35 cellular contexts compared by ENCODE assay signal in the genomic region with DNA sequence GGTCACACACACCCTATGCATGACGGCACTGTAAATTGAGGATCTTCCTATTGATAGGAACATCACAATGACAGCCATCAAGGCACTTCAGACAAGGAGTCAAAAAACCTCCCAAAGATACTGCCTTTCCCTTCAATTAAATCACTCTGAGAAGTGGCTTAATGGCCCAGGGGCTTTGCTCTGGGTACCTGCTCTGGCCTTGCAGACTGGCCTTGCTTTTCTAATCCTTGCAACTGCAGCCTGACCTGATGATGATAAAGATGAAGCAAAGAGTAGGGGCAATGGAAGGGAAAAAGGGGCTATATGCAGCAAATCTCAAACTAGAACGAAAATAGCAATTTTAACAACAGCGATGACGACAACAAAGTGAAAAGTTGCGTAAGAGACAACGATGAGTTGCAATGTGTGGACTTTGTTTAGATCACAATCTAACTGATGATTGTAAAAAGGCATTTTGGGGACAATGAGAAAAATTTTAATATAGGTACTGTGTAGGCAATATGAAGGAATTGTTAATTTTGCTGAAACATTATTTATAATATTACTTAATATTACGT. TPM values are rescaled to one million over a fixed set of nuclear protein-coding genes. Genes with fewer than 3 reads are reported as not detected.
"Had no signal": no experiment of that assay in that cellular context is flagged by ENCODE, and none has a peak within 500 bp of the region (broad histone marks: within the 10 kb centered on the region; RNA-seq: fewer than 3 reads in every experiment).

No MANE protein-coding gene starts in this region.

- H3K36me3 Mint-ChIP-seq: activated naive CD4-positive, alpha-beta T cell treated with anti-CD3 and anti-CD28 coated beads, Interleukin-2, amount 10 ng/mL, durations not matched to agents 7 days and 5 days; activated naive CD8-positive, alpha-beta T cell treated with anti-CD3 and anti-CD28 coated beads, Interleukin-2, amount 10 ng/mL, durations not matched to agents 7 days and 5 days; immature natural killer cell; stimulated activated naive B cell treated with anti-CD40 and anti-IgM and Interleukin-4, amounts not matched to agents 10 μg/mL and 1 μg/mL and 100 μg/mL, for 72 hours; WTC11 had no signal

- H3K27ac ChIP-seq: foreskin keratinocyte, heart left ventricle, lower lobe of right lung, ovary, thyroid gland, upper lobe of left lung, vagina had no signal

- H3K27ac Mint-ChIP-seq: activated CD4-positive, alpha-beta memory T cell treated with anti-CD3 and anti-CD28 coated beads, Interleukin-2, amount 10 ng/mL, durations not matched to agents 7 days and 5 days; activated CD4-positive, alpha-beta T cell treated with anti-CD3 and anti-CD28 coated beads, Interleukin-2, amount 10 ng/mL, durations not matched to agents 7 days and 5 days; activated naive CD4-positive, alpha-beta T cell treated with anti-CD3 and anti-CD28 coated beads, Interleukin-2, amount 10 ng/mL, durations not matched to agents 7 days and 5 days; activated naive CD8-positive, alpha-beta T cell treated with anti-CD3 and anti-CD28 coated beads, Interleukin-2, amount 10 ng/mL, durations not matched to agents 7 days and 5 days; activated T-cell treated with anti-CD3 and anti-CD28 coated beads, Interleukin-2, amount 50 U/mL, for 24 hours; effector memory CD8-positive, alpha-beta T cell; immature natural killer cell; progenitor cell of endocrine pancreas; stimulated activated naive B cell treated with anti-CD40 and anti-IgM and Interleukin-4, amounts not matched to agents 10 μg/mL and 1 μg/mL and 100 μg/mL, for 72 hours; WTC11 had no signal

- ATAC-seq: effector memory CD8-positive, alpha-beta T cell; foreskin keratinocyte; heart left ventricle; left lobe of liver; lower lobe of right lung; stimulated activated naive B cell treated with anti-CD40 and anti-IgM and Interleukin-4, amounts not matched to agents 10 μg/mL and 1 μg/mL and 100 μg/mL, for 72 hours; WTC11 had no signal

- H3K27me3 Mint-ChIP-seq: activated CD4-positive, alpha-beta memory T cell treated with anti-CD3 and anti-CD28 coated beads, Interleukin-2, amount 10 ng/mL, durations not matched to agents 7 days and 5 days; activated CD4-positive, alpha-beta T cell treated with anti-CD3 and anti-CD28 coated beads, Interleukin-2, amount 10 ng/mL, durations not matched to agents 7 days and 5 days; activated naive CD4-positive, alpha-beta T cell treated with anti-CD3 and anti-CD28 coated beads, Interleukin-2, amount 10 ng/mL, durations not matched to agents 7 days and 5 days; activated T-cell treated with anti-CD3 and anti-CD28 coated beads, Interleukin-2, amount 50 U/mL, for 24 hours; effector memory CD8-positive, alpha-beta T cell; progenitor cell of endocrine pancreas; stimulated activated naive B cell treated with anti-CD40 and anti-IgM and Interleukin-4, amounts not matched to agents 10 μg/mL and 1 μg/mL and 100 μg/mL, for 72 hours had no signal

- H3K9me3 Mint-ChIP-seq: activated CD4-positive, alpha-beta memory T cell treated with anti-CD3 and anti-CD28 coated beads, Interleukin-2, amount 10 ng/mL, durations not matched to agents 7 days and 5 days; activated CD4-positive, alpha-beta T cell treated with anti-CD3 and anti-CD28 coated beads, Interleukin-2, amount 10 ng/mL, durations not matched to agents 7 days and 5 days; activated naive CD4-positive, alpha-beta T cell treated with anti-CD3 and anti-CD28 coated beads, Interleukin-2, amount 10 ng/mL, durations not matched to agents 7 days and 5 days; activated naive CD8-positive, alpha-beta T cell treated with anti-CD3 and anti-CD28 coated beads, Interleukin-2, amount 10 ng/mL, durations not matched to agents 7 days and 5 days; activated T-cell treated with anti-CD3 and anti-CD28 coated beads, Interleukin-2, amount 50 U/mL, for 24 hours; stimulated activated naive B cell treated with anti-CD40 and anti-IgM and Interleukin-4, amounts not matched to agents 10 μg/mL and 1 μg/mL and 100 μg/mL, for 72 hours; WTC11 had no signal

- H3K4me3 ChIP-seq: heart left ventricle, lower lobe of right lung, ovary, sigmoid colon, stomach, thyroid gland, upper lobe of left lung, vagina had no signal

- H3K27me3 ChIP-seq: foreskin keratinocyte, heart left ventricle, ovary, sigmoid colon, stomach, thyroid gland, upper lobe of left lung, vagina had no signal

- H3K4me1 Mint-ChIP-seq: activated CD4-positive, alpha-beta memory T cell treated with anti-CD3 and anti-CD28 coated beads, Interleukin-2, amount 10 ng/mL, durations not matched to agents 7 days and 5 days; activated CD4-positive, alpha-beta T cell treated with anti-CD3 and anti-CD28 coated beads, Interleukin-2, amount 10 ng/mL, durations not matched to agents 7 days and 5 days; activated naive CD4-positive, alpha-beta T cell treated with anti-CD3 and anti-CD28 coated beads, Interleukin-2, amount 10 ng/mL, durations not matched to agents 7 days and 5 days; activated naive CD8-positive, alpha-beta T cell treated with anti-CD3 and anti-CD28 coated beads, Interleukin-2, amount 10 ng/mL, durations not matched to agents 7 days and 5 days; immature natural killer cell; stimulated activated naive B cell treated with anti-CD40 and anti-IgM and Interleukin-4, amounts not matched to agents 10 μg/mL and 1 μg/mL and 100 μg/mL, for 72 hours had no signal

- H3K9me3 ChIP-seq: heart left ventricle, lower lobe of right lung, ovary, sigmoid colon, stomach, thyroid gland, upper lobe of left lung, vagina had no signal

- H3K36me3 ChIP-seq: ovary, thyroid gland, vagina had no signal

- H3K4me1 ChIP-seq: foreskin keratinocyte, lower lobe of right lung had no signal

- DNase-seq: activated CD4-positive, alpha-beta memory T cell treated with anti-CD3 and anti-CD28 coated beads, Interleukin-2, amount 10 ng/mL, durations not matched to agents 7 days and 5 days; activated CD4-positive, alpha-beta T cell treated with anti-CD3 and anti-CD28 coated beads for 1 hour; activated CD4-positive, alpha-beta T cell treated with anti-CD3 and anti-CD28 coated beads, Interleukin-2, amount 10 ng/mL, durations not matched to agents 7 days and 5 days; activated CD8-positive, alpha-beta memory T cell treated with anti-CD3 and anti-CD28 coated beads, Interleukin-2, amount 50 U/mL, for 48 hours; activated gamma-delta T cell; activated naive CD4-positive, alpha-beta T cell treated with anti-CD3 and anti-CD28 coated beads, Interleukin-2, amount 10 ng/mL, durations not matched to agents 7 days and 5 days; activated naive CD8-positive, alpha-beta T cell treated with anti-CD3 and anti-CD28 coated beads, Interleukin-2, amount 10 ng/mL, durations not matched to agents 7 days and 5 days; activated T-cell treated with anti-CD3 and anti-CD28 coated beads, Interleukin-2, amount 50 U/mL, for 24 hours; amniotic stem cell; caudate nucleus; cortex of kidney; effector memory CD8-positive, alpha-beta T cell; erythroblast; foreskin keratinocyte; heart left ventricle; hypothalamus; immature natural killer cell; kidney glomerular epithelial cell; lower lobe of right lung; ovary; retina; sigmoid colon; small intestine; stimulated activated CD4-positive, alpha-beta T cell treated with anti-CD3 and anti-CD28 coated beads, Interleukin-1b, Interleukin-23, amount 100 ng/mL, for 48 hours; stimulated activated CD4-positive, alpha-beta T cell treated with anti-CD3 and anti-CD28 coated beads, Interleukin-4, amount 100 ng/mL, for 4 hours; stimulated activated CD8-positive, alpha-beta memory T cell treated with anti-CD3 and anti-CD28 coated beads, Interleukin-4, amount 100 ng/mL, for 48 hours; stimulated activated naive B cell treated with anti-CD40 and anti-IgM and Interleukin-4, amounts not matched to agents 10 μg/mL and 1 μg/mL and 100 μg/mL, for 72 hours; stomach; T-helper 2 cell; thyroid gland; upper lobe of left lung had no signal

- H3K4me3 Mint-ChIP-seq: activated CD4-positive, alpha-beta memory T cell treated with anti-CD3 and anti-CD28 coated beads, Interleukin-2, amount 10 ng/mL, durations not matched to agents 7 days and 5 days; activated CD4-positive, alpha-beta T cell treated with anti-CD3 and anti-CD28 coated beads, Interleukin-2, amount 10 ng/mL, durations not matched to agents 7 days and 5 days; activated naive CD4-positive, alpha-beta T cell treated with anti-CD3 and anti-CD28 coated beads, Interleukin-2, amount 10 ng/mL, durations not matched to agents 7 days and 5 days; activated naive CD8-positive, alpha-beta T cell treated with anti-CD3 and anti-CD28 coated beads, Interleukin-2, amount 10 ng/mL, durations not matched to agents 7 days and 5 days; activated T-cell treated with anti-CD3 and anti-CD28 coated beads, Interleukin-2, amount 50 U/mL, for 24 hours; effector memory CD8-positive, alpha-beta T cell; immature natural killer cell; stimulated activated naive B cell treated with anti-CD40 and anti-IgM and Interleukin-4, amounts not matched to agents 10 μg/mL and 1 μg/mL and 100 μg/mL, for 72 hours; WTC11 had no signal

RNA-seq across cellular contexts. Expression of a gene that starts 14.6 kb away (rescaled TPM):
- total RNA-seq: activated CD4-positive, alpha-beta memory T cell treated with anti-CD3 and anti-CD28 coated beads, Interleukin-2, amount 10 ng/mL, durations not matched to agents 7 days and 5 days; activated CD4-positive, alpha-beta T cell treated with anti-CD3 and anti-CD28 coated beads, Interleukin-2, amount 10 ng/mL, durations not matched to agents 7 days and 5 days; activated naive CD8-positive, alpha-beta T cell treated with anti-CD3 and anti-CD28 coated beads, Interleukin-2, amount 10 ng/mL, durations not matched to agents 7 days and 5 days had no signal
- polyA plus RNA-seq: immature natural killer cell had no signal
